ENCODE assay signal across 7 cellular contexts in genomic region chr9:18972675-18973074, GRCh38.
"Had no signal": no experiment of that assay in that cellular context is flagged by ENCODE, and none has a peak within 500 bp of the region (broad histone marks: within the 10 kb centered on the region; RNA-seq: fewer than 3 reads in every experiment).

No MANE protein-coding gene starts in this region.

- ATAC-seq: K562 had no signal

- H3K4me3 ChIP-seq: K562 had no signal

- H3K9ac ChIP-seq: KMS-11 had no signal

- FAIRE-seq: HTR-8/SVneo, K562 had no signal

- DNase-seq: IMR-90, KBM-7, KG1 had no signal

- H3K27ac ChIP-seq: HL-60, KMS-11 had no signal

- H3K4me2 ChIP-seq: KMS-11 had no signal
